ENCODE assay signal across 7 cellular contexts in genomic region chr3:134224796-134225156, GRCh38. TPM values are rescaled to one million over a fixed set of nuclear protein-coding genes. Genes with fewer than 3 reads are reported as not detected.
DNase-seq lines count a peak whose midpoint lies in the region; ATAC-seq, FAIRE-seq and TF ChIP-seq lines count a peak whose summit lies in the region.
"Not testable (repeated sequence)": the region's sequence is repeated elsewhere in the genome, so short reads cannot be mapped to it uniquely, and the experiment has no call there.

No MANE protein-coding gene starts in this region.

- not testable (repeated sequence) for H3K9me3 ChIP-seq in RWPE2 (ENCODE audit: severe bottlenecking); keratinocyte (ENCODE audit: control insufficient read depth, low read depth, low read length); neural progenitor cell (ENCODE audit: low read depth); psoas muscle

- H3K4me2 ChIP-seq in GM23338, neural progenitor cell: not testable (repeated sequence)
- peak overlapping the region; percentile 60 for H3K4me2 ChIP-seq in keratinocyte (ENCODE audit: control insufficient read depth, extremely low read depth, insufficient read depth, low read depth, low read length)

- H3K36me3 ChIP-seq in GM23338 (ENCODE audit: insufficient read depth); keratinocyte (ENCODE audit: control insufficient read depth in 2 of 2, extremely low read depth in 1 of 2, insufficient read depth in 2 of 2, low read length in 2 of 2); neural progenitor cell: not testable (repeated sequence)
- peaks cover 28% of the 10 kb centered on the region for H3K36me3 ChIP-seq in RWPE2 (ENCODE audit: low read depth)
- peaks cover 0 to 11% of the 10 kb centered on the region in 2 donors for H3K36me3 ChIP-seq in psoas muscle (ENCODE audit: insufficient read depth in 1 of 2, low read depth in 1 of 2)

- H3F3A ChIP-seq in GM23338 (replicated peaks; ENCODE audit: low read depth), result not testable (repeated sequence)
- peaks cover 20% of the 10 kb centered on the region for H3F3A ChIP-seq in neural progenitor cell (ENCODE audit: low read depth)

- not testable (repeated sequence) for H3K9me1 ChIP-seq in keratinocyte (ENCODE audit: control insufficient read depth, extremely low read depth, insufficient read depth, low read length)

- peak overlapping the region; percentile 61; the same call in 1 of the 2 replicates for H3K27ac ChIP-seq in GM23338 (ENCODE audit: low read depth)
- H3K27ac ChIP-seq in RWPE2 (ENCODE audit: poor library complexity, severe bottlenecking); keratinocyte (ENCODE audit: control insufficient read depth, insufficient read depth, low read length): not testable (repeated sequence)
- H3K27ac ChIP-seq in neural progenitor cell, result peak overlapping the region; percentile 64
- H3K27ac ChIP-seq in psoas muscle, result peak overlapping the region; percentile 68

- H3K4me3 Mint-ChIP-seq in CD14-positive monocyte; GM23338; chondrocyte (ENCODE audit: unreplicated experiment); neural progenitor cell: not testable (repeated sequence)

- dilution Hi-C loops in keratinocyte (cut with MboI; ENCODE audit: extremely low pct_ligation_motif_present, low sequenced_read_pairs), result not testable (repeated sequence)

- intact Hi-C loops in CD14-positive monocyte (cut with micrococcal nuclease); psoas muscle (cut with DNase I): not testable (repeated sequence)

- DNase-seq in CD14-positive monocyte (ENCODE audit: low spot score); GM23338 (ENCODE audit: low spot score); RWPE2 (ENCODE audit: low spot score); chondrocyte (ENCODE audit: low spot score); keratinocyte (ENCODE audit: low read depth, low spot score); neural progenitor cell (ENCODE audit: low spot score); psoas muscle: not testable (repeated sequence)

- H3K27ac Mint-ChIP-seq in CD14-positive monocyte; GM23338; chondrocyte (ENCODE audit: unreplicated experiment); neural progenitor cell: not testable (repeated sequence)

- H3K36me3 Mint-ChIP-seq in CD14-positive monocyte (peaks cover 12 to 18% of the 10 kb centered on the region in 2 donors), neural progenitor cell (peaks cover 14% of the 10 kb centered on the region)
- H3K36me3 Mint-ChIP-seq in GM23338 (ENCODE audit: low read depth); chondrocyte (ENCODE audit: low read depth): not testable (repeated sequence)

- not testable (repeated sequence) for H3K4me1 Mint-ChIP-seq in CD14-positive monocyte
- H3K4me1 Mint-ChIP-seq in GM23338 (peaks cover 30% of the 10 kb centered on the region), chondrocyte (ENCODE audit: low read depth) (peaks cover 56% of the 10 kb centered on the region), neural progenitor cell (peaks cover 15% of the 10 kb centered on the region)

- H3K27me3 ChIP-seq in GM23338 (ENCODE audit: insufficient read depth); RWPE2 (ENCODE audit: insufficient read depth, poor library complexity, severe bottlenecking); keratinocyte (ENCODE audit: control insufficient read depth, extremely low read depth, insufficient read depth, low read length); neural progenitor cell; psoas muscle (ENCODE audit: insufficient read depth in 3 of 3, low read length in 2 of 3): not testable (repeated sequence)

- ATAC-seq in GM23338; RWPE2 (ENCODE audit: low read depth); psoas muscle: not testable (repeated sequence)

- H3K9me2 ChIP-seq in GM23338 (ENCODE audit: insufficient read depth), result not testable (repeated sequence)

- not testable (repeated sequence) for FAIRE-seq in keratinocyte (lab: Jason Lieb, UNC)

- H3K27me3 Mint-ChIP-seq in CD14-positive monocyte (ENCODE audit: low read depth in 3 of 3); GM23338 (ENCODE audit: insufficient read depth, low read depth, poor library complexity); chondrocyte (ENCODE audit: low read depth); neural progenitor cell (ENCODE audit: insufficient read depth, low read depth): not testable (repeated sequence)

- peaks cover 21% of the 10 kb centered on the region for H3K4me1 ChIP-seq in GM23338 (ENCODE audit: insufficient read depth)
- not testable (repeated sequence) for H3K4me1 ChIP-seq in RWPE2 (ENCODE audit: insufficient read depth, poor library complexity, severe bottlenecking); keratinocyte (ENCODE audit: control insufficient read depth, extremely low read depth, insufficient read depth, low read length); neural progenitor cell
- peaks cover 17% of the 10 kb centered on the region for H3K4me1 ChIP-seq in psoas muscle

- H3K9me3 Mint-ChIP-seq in CD14-positive monocyte; GM23338; chondrocyte (ENCODE audit: low read depth): not testable (repeated sequence)
- peaks cover 12% of the 10 kb centered on the region for H3K9me3 Mint-ChIP-seq in neural progenitor cell

- 73 to 92% (median 84%) methylated on average over 1 of the region's 1 CpG for WGBS in psoas muscle, 3 donors

- H2AFZ ChIP-seq in GM23338; keratinocyte (ENCODE audit: control insufficient read depth, low read length); neural progenitor cell (replicated peaks): not testable (repeated sequence)

- not testable (repeated sequence) for H3K4me3 ChIP-seq in GM23338; RWPE2 (ENCODE audit: severe bottlenecking); keratinocyte (ENCODE audit: control insufficient read depth in 2 of 3, extremely low read depth in 1 of 3, insufficient read depth in 2 of 3, low read depth in 1 of 3, low read length in 3 of 3); neural progenitor cell; psoas muscle

- H3K79me2 ChIP-seq in GM23338 (replicated peaks; ENCODE audit: insufficient read depth) (peaks cover 88% of the 10 kb centered on the region), keratinocyte (ENCODE audit: control insufficient read depth, insufficient read depth, low read length) (peaks cover 78% of the 10 kb centered on the region), neural progenitor cell (ENCODE audit: low read depth) (peaks cover 95% of the 10 kb centered on the region)

- H3K9ac ChIP-seq in keratinocyte (ENCODE audit: control insufficient read depth, extremely low read depth, insufficient read depth, low read length); neural progenitor cell: not testable (repeated sequence)

- H4K20me1 ChIP-seq in GM23338 (replicated peaks; ENCODE audit: insufficient read depth) (peaks cover 34% of the 10 kb centered on the region), neural progenitor cell (ENCODE audit: low read depth) (peaks cover 55% of the 10 kb centered on the region)
- not testable (repeated sequence) for H4K20me1 ChIP-seq in keratinocyte (ENCODE audit: control insufficient read depth, extremely low read depth, insufficient read depth, low read length)

- TF ChIP-seq CTCF in CD14-positive monocyte (IDR thresholded peaks at IDR 0.05) (peak; percentile 47), RWPE2 (IDR thresholded peaks at IDR 0.05; ENCODE audit: poor library complexity, severe bottlenecking) (peak; percentile 39), chondrocyte (IDR thresholded peaks at IDR 0.05) (peak; percentile 30)
- not testable (repeated sequence) for TF ChIP-seq CTCF in GM23338 (conservative IDR thresholded peaks at IDR 0.05; ENCODE audit: low read depth in 2 of 2); keratinocyte (optimal IDR thresholded peaks at IDR 0.05 in 1 of 3, IDR thresholded peaks at IDR 0.05 in 1 of 3, conservative IDR thresholded peaks at IDR 0.05 in 1 of 3; ENCODE audit: extremely low read depth in 1 of 3, insufficient read depth in 2 of 3, low read length in 3 of 3); neural progenitor cell (IDR thresholded peaks at IDR 0.05); psoas muscle (IDR thresholded peaks at IDR 0.05)

RNA-seq across cellular contexts. Expression of gene RYK, which starts 25.9 kb away (rescaled TPM):
- polyA plus RNA-seq in CD14-positive monocyte (1 to 10 TPM; 3.5 to 5.0 TPM), GM23338 (2016; fragmentation: Nextera tagmentation; extraction: Ambion mirVana) (24.9 and 31.4 TPM in 2 replicates), keratinocyte (55.6 to 82.1 TPM (median 73.7 TPM) in 3 replicates), psoas muscle (10 to 100 TPM; 19.7 to 32.8 (median 24.4) TPM)
- 84.2 and 94.8 TPM in 2 replicates for total RNA-seq in GM23338 (2014; rRNA removed; shearing (Covaris generic))
- total RNA-seq in chondrocyte (49.6 to 57.8 TPM (median 57.6 TPM) in 3 replicates), neural progenitor cell (ENCODE audit: low replicate concordance) (99.5 and 134 TPM in 2 replicates), psoas muscle (10 to 100 TPM; 25.0 to 35.4 (median 28.3) TPM)
- polyA plus RNA-seq in keratinocyte (2011; ENCODE audit: low read depth), result 15.7 TPM
- 40.0 and 72.0 TPM in 2 replicates for polyA plus RNA-seq in keratinocyte (2011; cell fraction: cytosol; rRNA removed)
- 95.6 and 96.2 TPM in 2 replicates for polyA plus RNA-seq in keratinocyte (2011; cell fraction: nucleus; rRNA removed)
- 38.6 and 49.7 TPM in 2 replicates for polyA plus RNA-seq in keratinocyte (2012; ENCODE audit: low replicate concordance)
- 63.0 to 115 TPM (median 90.5 TPM) in 3 replicates for polyA minus RNA-seq in keratinocyte
- 38.8 TPM for polyA minus RNA-seq in keratinocyte (2011; cell fraction: cytosol; rRNA and poly(A)+ RNA removed)
- 44.5 and 97.3 TPM in 2 replicates for polyA minus RNA-seq in keratinocyte (2011; cell fraction: nucleus; rRNA and poly(A)+ RNA removed)
